In genomic region chr15:40440300-40441011, GRCh38 we compare ENCODE assay signal across 1 cellular context.
TF ChIP-seq lines count a peak whose summit lies in the region.

Gene BAHD1, plus strand, starts transcription at chr15:40440953. Its CDS starts 17,512 bp downstream, at chr15:40458465.

TF ChIP-seq in HepG2, 621 proteins besides CTCF, POLR2A, EP300 and RAD21 (continued from another document):
- TF ChIP-seq CERS6 (CRISPR knock-in tag; IDR thresholded peaks at IDR 0.05) (no peak), SALL1 (CRISPR knock-in tag; IDR thresholded peaks at IDR 0.05) (peak; percentile 32; the same call in 1 of the 2 replicates), NFYB (CRISPR knock-in tag; IDR thresholded peaks at IDR 0.05) (peak; percentile 88), ZNF720 (CRISPR knock-in tag; IDR thresholded peaks at IDR 0.05) (no peak), TAF1 (CRISPR knock-in tag; IDR thresholded peaks at IDR 0.05) (no peak), TFDP1 (CRISPR knock-in tag; IDR thresholded peaks at IDR 0.05; ENCODE audit: borderline replicate concordance) (peak; percentile 39; the same call in 1 of the 2 replicates), ZNF446 (CRISPR knock-in tag; IDR thresholded peaks at IDR 0.05) (0 out of 2 replicates have a peak, but pooled peaks have one; percentile 55), ZHX1 (CRISPR knock-in tag; IDR thresholded peaks at IDR 0.05; ENCODE audit: low read depth) (no peak), SAP130 (CRISPR knock-in tag; IDR thresholded peaks at IDR 0.05; ENCODE audit: low read depth) (peak; percentile 30), ZNF792 (CRISPR knock-in tag; IDR thresholded peaks at IDR 0.05) (0 out of 2 replicates have a peak, but pooled peaks have one; percentile 17), SP2 (CRISPR knock-in tag; IDR thresholded peaks at IDR 0.05) (peak; percentile 78), ZNF776 (CRISPR knock-in tag; IDR thresholded peaks at IDR 0.05) (no peak), PAXIP1 (CRISPR knock-in tag; conservative IDR thresholded peaks at IDR 0.05) (0 out of 2 replicates have a peak, but pooled peaks have one; percentile 2), ZC3H13 (CRISPR knock-in tag; IDR thresholded peaks at IDR 0.05) (no peak), FOXC1 (CRISPR knock-in tag; IDR thresholded peaks at IDR 0.05; ENCODE audit: borderline replicate concordance) (0 out of 2 replicates have a peak, but pooled peaks have one; percentile 33), GPN1 (CRISPR knock-in tag; IDR thresholded peaks at IDR 0.05; ENCODE audit: borderline replicate concordance) (no peak), ZNF24 (IDR thresholded peaks at IDR 0.05) (no peak), ZFY (CRISPR knock-in tag; IDR thresholded peaks at IDR 0.05) (no peak; the same call in 1 of the 2 replicates), CENPT (CRISPR knock-in tag; IDR thresholded peaks at IDR 0.05; ENCODE audit: low read depth) (no peak), TP53 (CRISPR knock-in tag; conservative IDR thresholded peaks at IDR 0.05) (no peak), ZFP1 (CRISPR knock-in tag; IDR thresholded peaks at IDR 0.05) (no peak)
- TF ChIP-seq, protein P1, sequence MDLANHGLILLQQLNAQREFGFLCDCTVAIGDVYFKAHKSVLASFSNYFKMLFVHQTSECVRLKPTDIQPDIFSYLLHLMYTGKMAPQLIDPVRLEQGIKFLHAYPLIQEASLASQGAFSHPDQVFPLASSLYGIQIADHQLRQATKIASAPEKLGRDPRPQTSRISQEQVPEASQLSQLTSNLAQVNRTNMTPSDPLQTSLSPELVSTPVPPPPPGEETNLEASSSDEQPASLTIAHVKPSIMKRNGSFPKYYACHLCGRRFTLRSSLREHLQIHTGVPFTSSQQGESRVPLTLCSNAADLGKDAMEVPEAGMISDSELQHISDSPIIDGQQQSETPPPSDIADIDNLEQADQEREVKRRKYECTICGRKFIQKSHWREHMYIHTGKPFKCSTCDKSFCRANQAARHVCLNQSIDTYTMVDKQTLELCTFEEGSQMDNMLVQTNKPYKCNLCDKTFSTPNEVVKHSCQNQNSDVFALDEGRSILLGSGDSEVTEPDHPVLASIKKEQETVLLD (CRISPR knock-in tag; IDR thresholded peaks at IDR 0.05; ENCODE audit: low read depth): peak; percentile 65; the same call in 1 of the 2 replicates
- TF ChIP-seq, protein P2, sequence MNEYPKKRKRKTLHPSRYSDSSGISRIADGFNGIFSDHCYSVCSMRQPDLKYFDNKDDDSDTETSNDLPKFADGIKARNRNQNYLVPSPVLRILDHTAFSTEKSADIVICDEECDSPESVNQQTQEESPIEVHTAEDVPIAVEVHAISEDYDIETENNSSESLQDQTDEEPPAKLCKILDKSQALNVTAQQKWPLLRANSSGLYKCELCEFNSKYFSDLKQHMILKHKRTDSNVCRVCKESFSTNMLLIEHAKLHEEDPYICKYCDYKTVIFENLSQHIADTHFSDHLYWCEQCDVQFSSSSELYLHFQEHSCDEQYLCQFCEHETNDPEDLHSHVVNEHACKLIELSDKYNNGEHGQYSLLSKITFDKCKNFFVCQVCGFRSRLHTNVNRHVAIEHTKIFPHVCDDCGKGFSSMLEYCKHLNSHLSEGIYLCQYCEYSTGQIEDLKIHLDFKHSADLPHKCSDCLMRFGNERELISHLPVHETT (CRISPR knock-in tag; conservative IDR thresholded peaks at IDR 0.05): peak; percentile 58; the same call in 1 of the 2 replicates
